ENCODE assay signal across 24 cellular contexts in genomic region chr1:85659174-85659573, GRCh38.
"Had no signal": no experiment of that assay in that cellular context is flagged by ENCODE, and none has a peak within 500 bp of the region (broad histone marks: within the 10 kb centered on the region; RNA-seq: fewer than 3 reads in every experiment).

No MANE protein-coding gene starts in this region.

- DNase-seq: MV-4-11, NCI-H1048, NCI-H1105, NCI-H1417, NCI-H1436 treated with DMSO at 0.1 percent for 48 hours, NCI-H1694, NCI-H187 treated with DMSO at 0.1 percent for 48 hours, NCI-H2029 treated with DMSO at 0.1 percent for 48 hours, NCI-H2171 treated with DMSO at 0.1 percent for 48 hours, NCI-H2227 treated with DMSO at 0.1 percent for 48 hours, NCI-H446, NCI-H510A, NCI-H524 treated with DMSO at 0.1 percent for 48 hours, NCI-H69, NCI-H774, Right ventricle myocardium superior, RPMI8226, SIG-M5, SK-N-SH, SW 1271 had no signal

- H3K27ac ChIP-seq: KMS-11, SJSA1 had no signal

- H3K4me3 ChIP-seq: K562, SJSA1 had no signal

- H3K27me3 Mint-ChIP-seq: IgD-negative memory B cell had no signal

- H3K9me3 ChIP-seq: SJSA1, SK-N-SH had no signal

- H3K4me3 Mint-ChIP-seq: IgD-negative memory B cell had no signal

- ATAC-seq: K562 had no signal

- H3K27ac Mint-ChIP-seq: IgD-negative memory B cell had no signal

- H3K27me3 ChIP-seq: SJSA1 had no signal

- H3K4me2 ChIP-seq: KMS-11, SK-N-SH had no signal

- H3K9me2 ChIP-seq: SK-N-SH had no signal

- H3K9me3 Mint-ChIP-seq: IgD-negative memory B cell had no signal

- H3K9ac ChIP-seq: KMS-11, SK-N-SH had no signal
